ENCODE assay signal across 8 cellular contexts in the genomic region with DNA sequence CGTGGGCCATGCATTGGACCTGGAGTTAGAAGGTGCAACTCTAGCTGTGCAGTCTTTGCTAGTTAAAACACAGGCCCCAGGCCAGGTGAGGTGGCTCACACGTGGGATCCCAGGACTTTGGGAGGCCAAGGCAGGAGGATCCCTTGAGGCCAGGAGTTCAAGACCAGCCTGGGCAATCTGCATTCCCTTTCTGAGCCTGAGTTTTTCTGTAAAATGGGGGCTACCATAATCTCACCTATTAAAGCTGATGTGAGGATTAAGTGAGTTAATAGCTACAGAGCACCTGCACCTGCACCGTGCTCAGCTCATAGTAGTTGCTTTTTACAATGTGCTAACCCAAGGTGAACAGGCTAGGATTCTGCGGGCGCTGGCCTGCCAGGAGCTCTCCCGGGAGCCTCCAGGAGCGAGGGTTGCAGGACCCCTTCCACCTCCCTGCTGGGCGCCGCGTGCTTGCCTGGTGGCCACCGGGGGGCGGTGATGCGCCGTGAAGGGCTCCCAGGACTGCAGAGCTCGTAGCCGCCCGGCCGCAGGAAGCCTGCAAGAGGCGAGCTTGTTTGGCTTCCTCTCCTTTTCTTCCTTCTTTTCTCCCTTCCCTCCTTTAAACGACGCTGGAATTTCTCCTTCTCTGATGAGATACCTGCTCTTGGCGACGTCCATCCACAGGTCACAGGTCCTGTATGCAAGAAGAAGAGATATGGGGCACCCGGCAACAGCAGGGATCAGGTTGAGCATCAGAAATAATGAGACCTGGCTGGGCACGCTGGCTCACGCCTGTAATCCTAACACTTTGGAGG. TPM values are rescaled to one million over a fixed set of nuclear protein-coding genes. Genes with fewer than 3 reads are reported as not detected.
DNase-seq lines count a peak whose midpoint lies in the region; ATAC-seq and TF ChIP-seq lines count a peak whose summit lies in the region.

No MANE protein-coding gene starts in this region.

- peak; percentile 59 for TF ChIP-seq CTCF in GM12874 (IDR thresholded peaks at IDR 0.05; ENCODE audit: insufficient read depth, low read depth, low read length)
- TF ChIP-seq CTCF in tibial nerve (IDR thresholded peaks at IDR 0.05), result peak; percentile 21 to 56 (median 30)

- H3K4me3 ChIP-seq in tibial nerve, result no peak overlapping the region

- no peak for ATAC-seq in HG03159 (IDR thresholded peaks at IDR 0.05; ENCODE audit: unreplicated experiment)
- ATAC-seq in GM18873 (IDR thresholded peaks at IDR 0.05; ENCODE audit: low FRiP score, unreplicated experiment), result no peak

- H3K4me1 ChIP-seq in tibial nerve, result peaks cover 0 to 5% (median 0%) of the 10 kb centered on the region in 4 donors

- 11 to 17% methylated on average over 26 of the region's 26 CpGs for WGBS in tibial nerve, 2 donors

- H3K27me3 ChIP-seq in tibial nerve, result no peaks in the 10 kb centered on the region

- TF ChIP-seq POLR2A in erythroblast (IDR thresholded peaks at IDR 0.05; ENCODE audit: low read length) (no peak), tibial nerve (IDR thresholded peaks at IDR 0.05) (no peak)

- DNase-seq in NCI-H748 treated with DMSO at 0.1 percent for 48 hours (lab: John Stamatoyannopoulos, UW) (peak; percentile 31), erythroblast (lab: John Stamatoyannopoulos, UW) (peak; percentile 52 to 68), nucleus accumbens (lab: John Stamatoyannopoulos, UW) (peak in 36 of 56 donors; percentile 0 to 54 (median 4)), tibial nerve (ENCODE audit: low spot score in 2 of 2) (no peak)
- DNase-seq in activated CD8-positive, alpha-beta memory T cell treated with anti-CD3 and anti-CD28 coated beads, Interleukin-2, amount 50 U/mL, for 4 hours, result peak; percentile 51

- no peak for TF ChIP-seq EP300 in tibial nerve (IDR thresholded peaks at IDR 0.05)

- no peak overlapping the region for H3K27ac ChIP-seq in tibial nerve

- H3K36me3 ChIP-seq in tibial nerve, result peaks cover 0 to 49% (median 0%) of the 10 kb centered on the region in 3 donors

- H3K9me3 ChIP-seq in tibial nerve, result peaks cover 0 to 20% (median 0%) of the 10 kb centered on the region in 4 donors

RNA-seq across cellular contexts. Expression of gene ZFP90, which starts 51.3 kb away (rescaled TPM):
- total RNA-seq in tibial nerve, result 10 to 100 TPM; 32.1 to 66.9 (median 48.2) TPM

RNA-seq across cellular contexts. Expression of gene CDH3, which starts 54.7 kb away (rescaled TPM):
- 10 to 100 TPM in 1 of 4 donors, 1 to 10 TPM in 3; 1.2 to 15.9 (median 2.5) TPM for total RNA-seq in tibial nerve

Comparison
In these comparisons a context has a peak if more than half of its experiments do, and no peak if none do; other contexts are left out.
1. DNase-seq: peak in NCI-H748 treated with DMSO at 0.1 percent for 48 hours (single experiment), activated CD8-positive, alpha-beta memory T cell treated with anti-CD3 and anti-CD28 coated beads, Interleukin-2, amount 50 U/mL, for 4 hours (single experiment), erythroblast (2 of 2) and nucleus accumbens (36 of 56); none in tibial nerve (0 of 2).